In the genomic region with DNA sequence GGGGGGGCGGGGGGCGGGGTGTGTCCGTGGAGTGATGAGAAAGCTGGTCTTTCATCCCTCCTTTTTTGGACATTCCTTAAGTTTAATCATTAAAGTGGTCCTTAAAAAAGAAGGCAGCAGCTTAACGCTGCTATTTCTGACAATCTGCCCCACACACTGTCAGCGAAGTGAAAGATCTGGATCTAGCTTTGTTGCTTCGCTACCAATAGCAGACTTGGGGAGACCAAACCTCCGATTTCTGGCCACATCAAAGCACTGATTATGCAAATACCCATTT, we compare ENCODE assay signal across 11 cellular contexts. TPM values are rescaled to one million over a fixed set of nuclear protein-coding genes. Genes with fewer than 3 reads are reported as not detected.
A peak's percentile ranks its signal among the peaks of the same experiment; 100 is the strongest.
DNase-seq lines count a peak whose midpoint lies in the region; ATAC-seq and TF ChIP-seq lines count a peak whose summit lies in the region.
"Had no signal": no experiment of that assay in that cellular context is flagged by ENCODE, and none has a peak within 500 bp of the region (broad histone marks: within the 10 kb centered on the region; RNA-seq: fewer than 3 reads in every experiment).

No MANE protein-coding gene starts in this region.

- 2% methylated on average over 7 of the region's 7 CpGs for WGBS in right cardiac atrium

- H3K27ac Mint-ChIP-seq in activated T-helper 1 cell treated with anti-CD3 and anti-CD28 coated beads, Interleukin-12 subunit alpha, Interleukin-12 subunit beta, Interleukin-2, Interleukin-4 antibody, amounts not matched to agents 30 ng/mL and 10 ng/mL and 1 ng/mL, durations not matched to agents 14 hours and 24 hours and 36 hours, result no peak overlapping the region

- H3K4me3 Mint-ChIP-seq in activated T-helper 1 cell treated with anti-CD3 and anti-CD28 coated beads, Interleukin-12 subunit alpha, Interleukin-12 subunit beta, Interleukin-2, Interleukin-4 antibody, amounts not matched to agents 30 ng/mL and 10 ng/mL and 1 ng/mL, durations not matched to agents 14 hours and 24 hours and 36 hours, result peak overlapping the region; percentile 59

- intact Hi-C loops in right cardiac atrium (cut with DNase I), result no loop called here
- intact Hi-C loops in activated T-helper 1 cell treated with anti-CD3 and anti-CD28 coated beads, Interleukin-12 subunit alpha, Interleukin-12 subunit beta, Interleukin-2, Interleukin-4 antibody, amounts not matched to agents 30 ng/mL and 10 ng/mL and 1 ng/mL, durations not matched to agents 14 hours and 24 hours and 36 hours (cut with micrococcal nuclease), result loop anchor here (1.0 to 5.0 kb wide), 2 partner anchors 8 to 363 kb away; a partner anchor contains a TSS

- H3K36me3 ChIP-seq in right atrium auricular region (no peaks in the 10 kb centered on the region), muscle layer of colon (ENCODE audit: insufficient read depth, low read length) (no peaks in the 10 kb centered on the region)

- no peak overlapping the region for H3K27ac ChIP-seq in right cardiac atrium (ENCODE audit: low read length)
- H3K27ac ChIP-seq in right atrium auricular region, result no peak overlapping the region
- H3K27ac ChIP-seq in muscle layer of colon (ENCODE audit: low read depth, low read length), result no peak overlapping the region
- H3K27ac ChIP-seq: skin epidermis had no signal

- ATAC-seq in right cardiac atrium (no peak), GM19467 (IDR thresholded peaks at IDR 0.05; ENCODE audit: unreplicated experiment) (no peak), HG03025 (IDR thresholded peaks at IDR 0.05; ENCODE audit: low FRiP score, unreplicated experiment) (no peak)

- H3K9me3 ChIP-seq in right cardiac atrium (ENCODE audit: control insufficient read depth, low read length) (no peaks in the 10 kb centered on the region), right atrium auricular region (peaks cover 0 to 17% of the 10 kb centered on the region in 2 donors), muscle layer of colon (ENCODE audit: low read length) (peaks cover 5% of the 10 kb centered on the region)

- H3K4me1 Mint-ChIP-seq in activated T-helper 1 cell treated with anti-CD3 and anti-CD28 coated beads, Interleukin-12 subunit alpha, Interleukin-12 subunit beta, Interleukin-2, Interleukin-4 antibody, amounts not matched to agents 30 ng/mL and 10 ng/mL and 1 ng/mL, durations not matched to agents 14 hours and 24 hours and 36 hours (ENCODE audit: low read depth), result peaks cover 60% of the 10 kb centered on the region

- no peak for TF ChIP-seq CTCF in right atrium auricular region (IDR thresholded peaks at IDR 0.05)

- peak overlapping the region; percentile 26 for H3K4me3 ChIP-seq in right cardiac atrium (ENCODE audit: low read length)
- H3K4me3 ChIP-seq in right atrium auricular region, result peak overlapping the region in 1 of 2 donors; percentile 26
- H3K4me3 ChIP-seq in muscle layer of colon (ENCODE audit: low read depth in 1 of 2, low read length in 2 of 2), result peak overlapping the region; percentile 2 to 35

- H3K36me3 Mint-ChIP-seq in activated T-helper 1 cell treated with anti-CD3 and anti-CD28 coated beads, Interleukin-12 subunit alpha, Interleukin-12 subunit beta, Interleukin-2, Interleukin-4 antibody, amounts not matched to agents 30 ng/mL and 10 ng/mL and 1 ng/mL, durations not matched to agents 14 hours and 24 hours and 36 hours (ENCODE audit: low read depth), result peaks cover 8% of the 10 kb centered on the region

- H3K4me1 ChIP-seq in right cardiac atrium (ENCODE audit: control insufficient read depth, insufficient read depth, low read length), result peaks cover 7% of the 10 kb centered on the region
- peaks cover 0 to 36% of the 10 kb centered on the region in 2 donors for H3K4me1 ChIP-seq in right atrium auricular region
- H3K4me1 ChIP-seq in muscle layer of colon (ENCODE audit: insufficient read depth, low read length), result peaks cover 31% of the 10 kb centered on the region

- no peaks in the 10 kb centered on the region for H3K9me3 Mint-ChIP-seq in activated T-helper 1 cell treated with anti-CD3 and anti-CD28 coated beads, Interleukin-12 subunit alpha, Interleukin-12 subunit beta, Interleukin-2, Interleukin-4 antibody, amounts not matched to agents 30 ng/mL and 10 ng/mL and 1 ng/mL, durations not matched to agents 14 hours and 24 hours and 36 hours

- no peak overlapping the region for H3K9ac ChIP-seq in muscle layer of colon (ENCODE audit: low read length)

- peaks cover 7% of the 10 kb centered on the region for H3K27me3 ChIP-seq in right cardiac atrium (ENCODE audit: control insufficient read depth, insufficient read depth)
- peaks cover 51 to 55% of the 10 kb centered on the region in 2 donors for H3K27me3 ChIP-seq in right atrium auricular region
- peaks cover 65 to 67% of the 10 kb centered on the region in 2 donors for H3K27me3 ChIP-seq in muscle layer of colon (ENCODE audit: control insufficient read depth in 1 of 2, insufficient read depth in 2 of 2, low read length in 2 of 2)

- peaks cover 83% of the 10 kb centered on the region for H3K27me3 Mint-ChIP-seq in activated T-helper 1 cell treated with anti-CD3 and anti-CD28 coated beads, Interleukin-12 subunit alpha, Interleukin-12 subunit beta, Interleukin-2, Interleukin-4 antibody, amounts not matched to agents 30 ng/mL and 10 ng/mL and 1 ng/mL, durations not matched to agents 14 hours and 24 hours and 36 hours (ENCODE audit: insufficient read depth)

- no peak for DNase-seq in right cardiac atrium
- DNase-seq in right atrium auricular region (ENCODE audit: low spot score), result no peak
- no peak for DNase-seq in activated T-helper 1 cell treated with anti-CD3 and anti-CD28 coated beads, Interleukin-12 subunit alpha, Interleukin-12 subunit beta, Interleukin-2, Interleukin-4 antibody, amounts not matched to agents 30 ng/mL and 10 ng/mL and 1 ng/mL, durations not matched to agents 14 hours and 24 hours and 36 hours (ENCODE audit: low spot score)
- DNase-seq in D341Med (ENCODE audit: low spot score), result no peak
- DNase-seq in cerebellar nuclear complex (lab: John Stamatoyannopoulos, UW), result no peak
- DNase-seq: NCI-H2029 treated with DMSO at 0.1 percent for 48 hours, Right ventricle myocardium superior had no signal

RNA-seq across cellular contexts. Expression of a gene that starts 5.9 kb away (rescaled TPM):
- total RNA-seq in right cardiac atrium (not detected), right atrium auricular region (not detected)
- not detected for polyA plus RNA-seq in right cardiac atrium
- 0.18 TPM in 1 of 2 replicates, not detected in the other for total RNA-seq in activated T-helper 1 cell treated with anti-CD3 and anti-CD28 coated beads, Interleukin-12 subunit alpha, Interleukin-12 subunit beta, Interleukin-2, Interleukin-4 antibody, amounts not matched to agents 30 ng/mL and 10 ng/mL and 1 ng/mL, durations not matched to agents 14 hours and 24 hours and 36 hours
- total RNA-seq: Right ventricle myocardium superior had no signal
